22 cellular contexts compared by ENCODE assay signal in the genomic region with DNA sequence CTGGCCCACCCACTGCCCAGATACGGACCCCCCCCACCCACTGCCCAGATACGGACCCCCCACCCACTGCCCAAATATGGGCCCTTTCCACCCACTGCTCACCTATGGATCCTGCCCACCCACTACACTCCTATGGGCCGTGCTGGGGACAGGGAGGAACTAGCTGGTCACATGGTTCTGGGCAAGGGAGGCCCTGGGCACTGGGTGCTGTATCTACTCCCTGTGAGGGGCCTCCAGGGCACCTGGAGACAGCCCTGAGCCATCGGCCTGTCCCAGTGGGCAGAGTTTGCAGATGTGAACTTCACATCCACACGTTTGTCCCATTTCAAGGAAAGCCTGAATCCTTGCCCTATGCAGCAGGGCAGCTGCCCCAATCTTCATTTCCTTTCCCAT.
A peak's percentile ranks its signal among the peaks of the same experiment; 100 is the strongest.
DNase-seq lines count a peak whose midpoint lies in the region; ATAC-seq, FAIRE-seq and TF ChIP-seq lines count a peak whose summit lies in the region.
"Had no signal": no experiment of that assay in that cellular context is flagged by ENCODE, and none has a peak within 500 bp of the region (broad histone marks: within the 10 kb centered on the region; RNA-seq: fewer than 3 reads in every experiment).

No MANE protein-coding gene starts in this region.

- intact Hi-C loops in right lobe of liver (cut with DNase I) (no loop called here), HepG2 (cut with micrococcal nuclease; ENCODE audit: unreplicated experiment) (no loop called here)

- WGBS in right lobe of liver (ENCODE audit: insufficient coverage, low coverage, low lambda C conversion rate, missing lambda C conversion rate), result 45% methylated on average over 4 of the region's 5 CpGs
- 24% methylated on average over 4 of the region's 5 CpGs for WGBS in HepG2 (ENCODE audit: low lambda C conversion rate)

- no peak overlapping the region for H2AFZ ChIP-seq in HepG2 (ENCODE audit: low read length)

- CTCF ChIA-PET in HepG2 (lab: Yijun Ruan, JAX; ENCODE audit: low intra/inter-chr PET ratio, low total read pairs), result no interaction called here

- H3K9me3 ChIP-seq in right lobe of liver (no peaks in the 10 kb centered on the region), HepG2 (ENCODE audit: low read length) (no peaks in the 10 kb centered on the region)
- H3K9me3 ChIP-seq: Caco-2, Peyer's patch had no signal

- no peaks in the 10 kb centered on the region for H3K9me3 Mint-ChIP-seq in mesothelial cell of epicardium
- H3K9me3 Mint-ChIP-seq: CD8-positive, alpha-beta T cell had no signal

- TF ChIP-seq POLR2A in right lobe of liver (IDR thresholded peaks at IDR 0.05), result no peak
- TF ChIP-seq POLR2A in HepG2 (IDR thresholded peaks at IDR 0.05; ENCODE audit: insufficient read depth in 1 of 2, low read depth in 2 of 2, low read length in 2 of 2), result no peak

- peak; percentile 34 for DNase-seq in NCI-H1092 (lab: John Stamatoyannopoulos, UW)
- no peak for DNase-seq in NCI-H1092 treated with DMSO at 0.1 percent for 48 hours (lab: John Stamatoyannopoulos, UW)
- peak in 2 of 3 donors; percentile 1 to 30 for DNase-seq in right lobe of liver
- no peak for DNase-seq in HepG2 (ENCODE audit: low spot score)
- DNase-seq in mesothelial cell of epicardium (ENCODE audit: low spot score in 2 of 2, unreplicated experiment in 2 of 2), result no peak
- DNase-seq in HT-29 (ENCODE audit: low spot score), result no peak
- DNase-seq in urothelium cell line (ENCODE audit: low spot score), result no peak
- DNase-seq: Caco-2; CD8-positive, alpha-beta T cell; KBM-7; MV-4-11; NCI-H1417 treated with DMSO at 0.1 percent for 48 hours; NCI-H1694 treated with DMSO at 0.1 percent for 48 hours; NCI-H2081; NCI-H524 treated with DMSO at 0.1 percent for 48 hours; NCI-H82; Peyer's patch had no signal

- BruUV-seq in HepG2 (replicated peaks; lab: Mats Ljungman, UMichigan), result no TSS peak

- no peak for TF ChIP-seq RAD21 in HepG2 (CRISPR knock-in tag; IDR thresholded peaks at IDR 0.05)

- H3K4me1 Mint-ChIP-seq in mesothelial cell of epicardium, result peaks cover 20% of the 10 kb centered on the region
- H3K4me1 Mint-ChIP-seq: B cell had no signal

- H3K36me3 ChIP-seq in right lobe of liver, result no peaks in the 10 kb centered on the region
- H3K36me3 ChIP-seq in HepG2 (replicated peaks in 1 of 2; ENCODE audit: control insufficient read depth in 1 of 2, insufficient read depth in 2 of 2, low read length in 2 of 2), result no peaks in the 10 kb centered on the region
- H3K36me3 ChIP-seq: Peyer's patch had no signal

- H3K79me2 ChIP-seq in HepG2 (ENCODE audit: insufficient read depth, low read length), result no peaks in the 10 kb centered on the region

- H3K4me3 ChIP-seq in right lobe of liver (no peak overlapping the region), HepG2 (replicated peaks in 1 of 3; ENCODE audit: insufficient read depth in 1 of 3, low read depth in 2 of 3, low read length in 3 of 3) (no peak overlapping the region)
- H3K4me3 ChIP-seq: Peyer's patch had no signal

- in situ Hi-C loops in HepG2 (cut with HindIII; ENCODE audit: extremely low pct_ligation_motif_present, low pct_unique_long_range_greater_than_20kb), result no loop called here

- POLR2A ChIA-PET in HepG2 (lab: Yijun Ruan, JAX), result no interaction called here

- TF ChIP-seq CTCF in right lobe of liver (IDR thresholded peaks at IDR 0.05) (no peak), HepG2 (CRISPR knock-in tag; IDR thresholded peaks at IDR 0.05) (no peak), mesothelial cell of epicardium (IDR thresholded peaks at IDR 0.05; ENCODE audit: unreplicated experiment) (no peak)

- H3K4me1 ChIP-seq in right lobe of liver, result no peaks in the 10 kb centered on the region
- H3K4me1 ChIP-seq in HepG2 (ENCODE audit: insufficient read depth, low read length), result no peaks in the 10 kb centered on the region
- H3K4me1 ChIP-seq: Caco-2, Peyer's patch had no signal

- H3K36me3 Mint-ChIP-seq in mesothelial cell of epicardium, result peaks cover 1% of the 10 kb centered on the region
- H3K36me3 Mint-ChIP-seq: CD8-positive, alpha-beta T cell had no signal

- no peak overlapping the region for H3K27ac ChIP-seq in right lobe of liver
- H3K27ac ChIP-seq in HepG2 (ENCODE audit: extremely low read length, insufficient read depth, low read length), result no peak overlapping the region
- H3K27ac ChIP-seq: 22Rv1, C4-2B, Peyer's patch had no signal

- H3K27me3 ChIP-seq in right lobe of liver (no peaks in the 10 kb centered on the region), HepG2 (ENCODE audit: control insufficient read depth in 1 of 2, insufficient read depth in 2 of 2, low read length in 2 of 2) (peaks cover 5 to 55% of the 10 kb centered on the region in 2 experiments; a peak in 4 of 5 replicates)
- H3K27me3 ChIP-seq: Peyer's patch had no signal

- TF ChIP-seq EP300 in HepG2 (IDR thresholded peaks at IDR 0.05; ENCODE audit: low read depth in 2 of 2, low read length in 2 of 2), result no peak
- TF ChIP-seq EP300 in HepG2 (CRISPR knock-in tag; IDR thresholded peaks at IDR 0.05; ENCODE audit: borderline replicate concordance), result no peak

- H3K27me3 Mint-ChIP-seq in mesothelial cell of epicardium (ENCODE audit: low read depth), result no peaks in the 10 kb centered on the region
- H3K27me3 Mint-ChIP-seq: B cell had no signal

- H3K9ac ChIP-seq in HepG2 (ENCODE audit: insufficient read depth, low read depth, low read length), result no peak overlapping the region

- no peaks in the 10 kb centered on the region for H4K20me1 ChIP-seq in HepG2 (ENCODE audit: insufficient read depth, low read length)

- H3K4me3 Mint-ChIP-seq in mesothelial cell of epicardium, result no peak overlapping the region
- H3K4me3 Mint-ChIP-seq: B cell; CD8-positive, alpha-beta T cell had no signal

- no peak overlapping the region for H3K4me2 ChIP-seq in HepG2 (ENCODE audit: low read depth, low read length)

- FAIRE-seq in HepG2 (lab: Jason Lieb, UNC), result no peak
- no peak for FAIRE-seq in urothelium cell line (lab: Jason Lieb, UNC)
- FAIRE-seq: G401.6, H54 had no signal

- ATAC-seq in right lobe of liver (no peak), HepG2 (no peak)
- ATAC-seq: CD8-positive, alpha-beta T cell had no signal

- peak overlapping the region; percentile 40 for H3K27ac Mint-ChIP-seq in mesothelial cell of epicardium
- H3K27ac Mint-ChIP-seq: B cell; CD8-positive, alpha-beta T cell had no signal

TF ChIP-seq in HepG2, 621 proteins besides CTCF, POLR2A, EP300 and RAD21:
- TF ChIP-seq PTBP1 (IDR thresholded peaks at IDR 0.05; ENCODE audit: low read depth, low read length, poor library complexity, severe bottlenecking) (no peak), AGO2 (optimal IDR thresholded peaks at IDR 0.05; ENCODE audit: low read depth, low read length) (no peak), ZBTB34 (CRISPR knock-in tag; IDR thresholded peaks at IDR 0.05) (no peak), IRF2 (CRISPR knock-in tag; IDR thresholded peaks at IDR 0.05) (no peak), NCOA1 (CRISPR knock-in tag; IDR thresholded peaks at IDR 0.05) (no peak), ZNF564 (CRISPR knock-in tag; IDR thresholded peaks at IDR 0.05) (no peak), ZNF652 (CRISPR knock-in tag; IDR thresholded peaks at IDR 0.05; ENCODE audit: borderline replicate concordance, low read depth) (no peak), NFE2L2 (IDR thresholded peaks at IDR 0.05; ENCODE audit: low read length) (no peak), GPBP1L1 (CRISPR knock-in tag; IDR thresholded peaks at IDR 0.05) (no peak), MTA1 (CRISPR knock-in tag; IDR thresholded peaks at IDR 0.05; ENCODE audit: borderline replicate concordance) (no peak), KDM5B (CRISPR knock-in tag; IDR thresholded peaks at IDR 0.05; ENCODE audit: borderline replicate concordance) (no peak), CC2D1A (CRISPR knock-in tag; IDR thresholded peaks at IDR 0.05) (no peak), TBP (CRISPR knock-in tag; IDR thresholded peaks at IDR 0.05) (no peak), FOSL1 (CRISPR knock-in tag; IDR thresholded peaks at IDR 0.05; ENCODE audit: borderline replicate concordance) (no peak)

Comparison
In these comparisons a context has a peak if more than half of its experiments do, and no peak if none do; other contexts are left out.
1. DNase-seq: peak in NCI-H1092 (single experiment) and right lobe of liver (2 of 3); none in NCI-H1092 treated with DMSO at 0.1 percent for 48 hours (single experiment), HepG2 (single experiment), mesothelial cell of epicardium (0 of 2), HT-29 (single experiment) and urothelium cell line (single experiment).